11 cellular contexts compared by ENCODE assay signal in genomic region chr15:39774688-39775267, GRCh38. TPM values are rescaled to one million over a fixed set of nuclear protein-coding genes. Genes with fewer than 3 reads are reported as not detected.
DNase-seq lines count a peak whose midpoint lies in the region; ATAC-seq and TF ChIP-seq lines count a peak whose summit lies in the region.
"Had no signal": no experiment of that assay in that cellular context is flagged by ENCODE, and none has a peak within 500 bp of the region (broad histone marks: within the 10 kb centered on the region; RNA-seq: fewer than 3 reads in every experiment).

No MANE protein-coding gene starts in this region.

- TF ChIP-seq CTCF in CD8-positive, alpha-beta T cell (IDR thresholded peaks at IDR 0.05) = no peak

- no peaks in the 10 kb centered on the region for H3K27me3 ChIP-seq in CD8-positive, alpha-beta T cell (ENCODE audit: insufficient read depth, low read length)

- no peaks in the 10 kb centered on the region for H3K36me3 ChIP-seq in CD8-positive, alpha-beta T cell (ENCODE audit: insufficient read depth, low read length)
- no peaks in the 10 kb centered on the region for H3K36me3 ChIP-seq in KOPT-K1 (ENCODE audit: insufficient read depth, low read length)

- POLR2A ChIA-PET in CD8-positive, alpha-beta T cell (lab: Charles Lee) = interaction anchor here (1.2 kb wide), 2 partner anchors 8 to 10 kb away, joined by 5 read pairs; partner anchors contain the start of gene FSIP1
- POLR2A ChIA-PET in activated CD4-positive, alpha-beta T cell treated with anti-CD3 and anti-CD28 coated beads, Interleukin-2, amount 10 ng/mL, durations not matched to agents 7 days and 5 days (lab: Charles Lee) = no interaction called here

- H3K9me3 Mint-ChIP-seq in CD8-positive, alpha-beta T cell = no peaks in the 10 kb centered on the region
- no peaks in the 10 kb centered on the region for H3K9me3 Mint-ChIP-seq in activated CD4-positive, alpha-beta T cell treated with anti-CD3 and anti-CD28 coated beads, Interleukin-2, amount 10 ng/mL, durations not matched to agents 7 days and 5 days
- no peaks in the 10 kb centered on the region for H3K9me3 Mint-ChIP-seq in effector memory CD8-positive, alpha-beta T cell

- no peaks in the 10 kb centered on the region for H3K9me3 ChIP-seq in CD8-positive, alpha-beta T cell (ENCODE audit: low read length)
- no peaks in the 10 kb centered on the region for H3K9me3 ChIP-seq in KOPT-K1 (ENCODE audit: insufficient read depth, low read length, poor library complexity, severe bottlenecking)

- ATAC-seq in CD8-positive, alpha-beta T cell = peak; percentile 89
- ATAC-seq in effector memory CD8-positive, alpha-beta T cell (replicated peaks) = peak; percentile 95

- H3K27ac Mint-ChIP-seq in CD8-positive, alpha-beta T cell = no peak overlapping the region
- H3K27ac Mint-ChIP-seq in activated CD4-positive, alpha-beta T cell treated with anti-CD3 and anti-CD28 coated beads, Interleukin-2, amount 10 ng/mL, durations not matched to agents 7 days and 5 days = peak overlapping the region; percentile 88
- H3K27ac Mint-ChIP-seq in effector memory CD8-positive, alpha-beta T cell = peak overlapping the region in 1 of 2 donors; percentile 49

- DNase-seq in CD8-positive, alpha-beta T cell = peak; percentile 6 to 67 (median 32)
- peak; percentile 78 for DNase-seq in activated CD4-positive, alpha-beta T cell treated with anti-CD3 and anti-CD28 coated beads, Interleukin-2, amount 10 ng/mL, durations not matched to agents 7 days and 5 days
- peak; percentile 11 to 26 (median 21) for DNase-seq in effector memory CD8-positive, alpha-beta T cell
- DNase-seq in NCI-H510A (lab: John Stamatoyannopoulos, UW) (no peak), DMS79 (lab: John Stamatoyannopoulos, UW) (no peak), GF-D8 (lab: John Stamatoyannopoulos, UW) (no peak), DMS53 treated with DMSO at 0.1 percent for 48 hours (lab: John Stamatoyannopoulos, UW; ENCODE audit: unreplicated experiment) (no peak)
- DNase-seq: activated CD4-positive, CD25-positive, alpha-beta regulatory T cell treated with anti-CD3 and anti-CD28 coated beads, Interleukin-2, amount 50 U/mL, for 72 hours; NCI-H2171 had no signal

- intact Hi-C loops in CD8-positive, alpha-beta T cell (cut with DNase I, micrococcal nuclease) = no loop called here

- no peak overlapping the region for H3K27ac ChIP-seq in CD8-positive, alpha-beta T cell (ENCODE audit: low read depth, low read length)
- H3K27ac ChIP-seq in KOPT-K1 (ENCODE audit: low read depth, low read length, poor library complexity, severe bottlenecking) = peak overlapping the region; percentile 63
- H3K27ac ChIP-seq: C4-2B had no signal

- H3K27me3 Mint-ChIP-seq in CD8-positive, alpha-beta T cell (ENCODE audit: low read depth) = peaks cover 2% of the 10 kb centered on the region
- peaks cover 12% of the 10 kb centered on the region for H3K27me3 Mint-ChIP-seq in activated CD4-positive, alpha-beta T cell treated with anti-CD3 and anti-CD28 coated beads, Interleukin-2, amount 10 ng/mL, durations not matched to agents 7 days and 5 days
- H3K27me3 Mint-ChIP-seq in effector memory CD8-positive, alpha-beta T cell = peaks cover 6 to 11% of the 10 kb centered on the region in 2 donors

- no peaks in the 10 kb centered on the region for H3K36me3 Mint-ChIP-seq in CD8-positive, alpha-beta T cell
- H3K36me3 Mint-ChIP-seq in activated CD4-positive, alpha-beta T cell treated with anti-CD3 and anti-CD28 coated beads, Interleukin-2, amount 10 ng/mL, durations not matched to agents 7 days and 5 days (ENCODE audit: low read depth) = peaks cover 7% of the 10 kb centered on the region
- H3K36me3 Mint-ChIP-seq in effector memory CD8-positive, alpha-beta T cell (ENCODE audit: insufficient read depth) = peaks cover 5% of the 10 kb centered on the region

- no peak overlapping the region for H3K4me3 ChIP-seq in CD8-positive, alpha-beta T cell (ENCODE audit: low read depth, low read length)

- H3K4me1 ChIP-seq in CD8-positive, alpha-beta T cell (ENCODE audit: insufficient read depth, low read length) = peaks cover 12% of the 10 kb centered on the region

- peaks cover 15% of the 10 kb centered on the region for H3K4me1 Mint-ChIP-seq in CD8-positive, alpha-beta T cell (ENCODE audit: low read depth)
- H3K4me1 Mint-ChIP-seq in activated CD4-positive, alpha-beta T cell treated with anti-CD3 and anti-CD28 coated beads, Interleukin-2, amount 10 ng/mL, durations not matched to agents 7 days and 5 days = peaks cover 34% of the 10 kb centered on the region
- peaks cover 0 to 8% of the 10 kb centered on the region in 2 donors for H3K4me1 Mint-ChIP-seq in effector memory CD8-positive, alpha-beta T cell (ENCODE audit: low read depth in 2 of 2)

- peak overlapping the region; percentile 36 for H3K4me3 Mint-ChIP-seq in CD8-positive, alpha-beta T cell
- peak overlapping the region; percentile 36 for H3K4me3 Mint-ChIP-seq in activated CD4-positive, alpha-beta T cell treated with anti-CD3 and anti-CD28 coated beads, Interleukin-2, amount 10 ng/mL, durations not matched to agents 7 days and 5 days
- peak overlapping the region; percentile 8 to 43 for H3K4me3 Mint-ChIP-seq in effector memory CD8-positive, alpha-beta T cell

- CTCF ChIA-PET in CD8-positive, alpha-beta T cell (lab: Charles Lee) = interaction anchor here (0.6 kb wide), 1 partner anchor 1091 kb away, joined by 6 read pairs; no protein-coding TSS in a partner anchor
- CTCF ChIA-PET in activated CD4-positive, alpha-beta T cell treated with anti-CD3 and anti-CD28 coated beads, Interleukin-2, amount 10 ng/mL, durations not matched to agents 7 days and 5 days (lab: Charles Lee) = interaction anchor here (0.7 to 1.1 kb wide), 3 partner anchors 10 to 133 kb away, joined by 3 to 6 read pairs (median 3); no protein-coding TSS in a partner anchor

RNA-seq across cellular contexts. Expression of gene FSIP1, which starts 7.9 kb away (rescaled TPM):
- total RNA-seq in CD8-positive, alpha-beta T cell = under 1 TPM; 0.22 to 0.64 TPM
- under 1 TPM; 0.30 to 0.48 TPM for total RNA-seq in activated CD4-positive, alpha-beta T cell treated with anti-CD3 and anti-CD28 coated beads, Interleukin-2, amount 10 ng/mL, durations not matched to agents 7 days and 5 days

Comparison
In these comparisons a context has a peak if more than half of its experiments do, and no peak if none do; other contexts are left out.
1. DNase-seq: peak in CD8-positive, alpha-beta T cell (7 of 7), activated CD4-positive, alpha-beta T cell treated with anti-CD3 and anti-CD28 coated beads, Interleukin-2, amount 10 ng/mL, durations not matched to agents 7 days and 5 days (single experiment) and effector memory CD8-positive, alpha-beta T cell (3 of 3); none in NCI-H510A (single experiment), DMS79 (single experiment), GF-D8 (single experiment) and DMS53 treated with DMSO at 0.1 percent for 48 hours (single experiment).
2. Peak in every context shown above with its lines, with median percentiles within 50 percentile points of each other: H3K4me3 Mint-ChIP-seq.